ENCODE assay signal across 9 cellular contexts in the genomic region with DNA sequence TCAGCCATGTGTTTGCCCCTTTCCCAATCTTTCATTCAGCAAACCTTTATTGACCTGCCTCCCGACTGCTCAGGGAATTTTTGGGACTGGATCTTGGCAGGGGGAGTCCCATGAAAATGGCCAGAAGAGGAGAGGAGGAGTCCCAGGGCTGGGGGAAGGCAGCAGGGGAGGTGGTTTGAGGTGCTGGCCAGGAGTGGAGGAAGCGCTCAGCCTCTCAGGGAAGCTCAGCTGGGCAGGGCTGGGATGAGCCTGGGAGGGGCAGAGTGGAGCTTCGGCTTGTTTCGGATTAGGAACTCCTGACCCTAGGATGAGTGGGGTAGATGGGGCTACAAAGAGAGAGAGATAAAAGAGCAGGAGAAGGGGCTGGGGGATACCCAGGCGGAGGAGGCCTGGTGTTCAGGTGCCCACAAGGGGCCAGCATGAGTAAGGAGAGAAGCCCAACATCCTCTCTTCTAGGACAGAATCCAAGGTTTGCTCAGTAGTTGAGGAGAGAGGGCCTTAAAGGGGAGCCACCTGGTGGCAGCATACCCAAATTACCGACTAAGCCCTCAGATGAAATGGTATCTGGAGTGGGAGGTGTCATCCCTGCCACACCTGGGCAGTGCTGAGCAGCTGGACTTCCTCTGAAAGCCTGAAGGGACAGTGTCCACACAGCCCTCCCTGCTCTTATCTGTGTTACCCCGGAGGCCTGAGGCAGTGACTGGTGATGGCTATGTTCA.
A peak's percentile ranks its signal among the peaks of the same experiment; 100 is the strongest.
DNase-seq lines count a peak whose midpoint lies in the region; ATAC-seq, FAIRE-seq and TF ChIP-seq lines count a peak whose summit lies in the region.
"Had no signal": no experiment of that assay in that cellular context is flagged by ENCODE, and none has a peak within 500 bp of the region (broad histone marks: within the 10 kb centered on the region; RNA-seq: fewer than 3 reads in every experiment).

No MANE protein-coding gene starts in this region.

- H4K20me1 ChIP-seq in OCI-LY7 (ENCODE audit: insufficient read depth, low read length), result no peaks in the 10 kb centered on the region

- no peak overlapping the region for H2AFZ ChIP-seq in OCI-LY7 (ENCODE audit: low read length)

- no TSS peak for BruUV-seq in OCI-LY7 (replicated peaks; lab: Mats Ljungman, UMichigan)

- H3K79me2 ChIP-seq in OCI-LY7 (ENCODE audit: insufficient read depth, low read depth, low read length), result no peaks in the 10 kb centered on the region

- DNase-seq in DMS 273 treated with DMSO at 0.1 percent for 48 hours (lab: John Stamatoyannopoulos, UW), result peak; percentile 5
- DNase-seq in H54 (ENCODE audit: insufficient read length, low spot score), result peak; percentile 79
- DNase-seq in OCI-LY7 (ENCODE audit: low spot score), result peak; percentile 5
- DNase-seq in epithelial cell of proximal tubule (ENCODE audit: low read depth), result no peak
- DNase-seq in stimulated activated CD4-positive, alpha-beta T cell treated with anti-CD3 and anti-CD28 coated beads, Interleukin-2, amount 100 ng/mL, for 48 hours, result peak; percentile 13 to 14
- no peak for DNase-seq in superior temporal gyrus (ENCODE audit: extremely low spot score)
- no peak for DNase-seq in nucleus accumbens (lab: John Stamatoyannopoulos, UW)

- H3K36me3 ChIP-seq in OCI-LY7 (ENCODE audit: insufficient read depth, low read length), result no peaks in the 10 kb centered on the region

- H3K4me2 ChIP-seq in OCI-LY7 (ENCODE audit: low read length), result no peak overlapping the region

- intact Hi-C loops in OCI-LY7 (cut with micrococcal nuclease; ENCODE audit: unreplicated experiment), result no loop called here

- H3K4me1 ChIP-seq in OCI-LY7 (ENCODE audit: insufficient read depth, low read length, poor library complexity, severe bottlenecking), result no peaks in the 10 kb centered on the region

- POLR2A ChIA-PET in OCI-LY7 (lab: Charles Lee), result no interaction called here

- peak; percentile 65 for TF ChIP-seq CTCF in OCI-LY7 (conservative IDR thresholded peaks at IDR 0.05; ENCODE audit: low read length)
- peak; percentile 54 for TF ChIP-seq CTCF in epithelial cell of proximal tubule (conservative IDR thresholded peaks at IDR 0.05; ENCODE audit: low read depth, low read length)

- CTCF ChIA-PET in OCI-LY7 (lab: Charles Lee; ENCODE audit: unreplicated experiment), result no interaction called here

- H3K4me3 ChIP-seq in OCI-LY7 (ENCODE audit: low read depth, low read length, poor library complexity, severe bottlenecking) (no peak overlapping the region), epithelial cell of proximal tubule (ENCODE audit: low read depth, low read length) (no peak overlapping the region)

- TF ChIP-seq POLR2A in H54 (IDR thresholded peaks at IDR 0.05; ENCODE audit: low read depth, low read length), result no peak

- H3K9me2 ChIP-seq in OCI-LY7 (ENCODE audit: insufficient read depth, low read length), result no peaks in the 10 kb centered on the region

- no peaks in the 10 kb centered on the region for H3K9me3 ChIP-seq in OCI-LY7 (ENCODE audit: low read length)

- no peak for ATAC-seq in GM21717 (IDR thresholded peaks at IDR 0.05; ENCODE audit: unreplicated experiment)
- ATAC-seq: naive thymus-derived CD4-positive, alpha-beta T cell had no signal

- no peak for FAIRE-seq in H54 (lab: Jason Lieb, UNC)

- H3K27ac ChIP-seq in OCI-LY7 (ENCODE audit: low read depth, low read length, poor library complexity, severe bottlenecking), result no peak overlapping the region

Comparison
In these comparisons a context has a peak if more than half of its experiments do, and no peak if none do; other contexts are left out.
1. DNase-seq: peak in DMS 273 treated with DMSO at 0.1 percent for 48 hours (single experiment), H54 (single experiment), OCI-LY7 (single experiment) and stimulated activated CD4-positive, alpha-beta T cell treated with anti-CD3 and anti-CD28 coated beads, Interleukin-2, amount 100 ng/mL, for 48 hours (2 of 2); none in epithelial cell of proximal tubule (single experiment), superior temporal gyrus (single experiment) and nucleus accumbens (0 of 56).